29 cellular contexts compared by ENCODE assay signal in the genomic region with DNA sequence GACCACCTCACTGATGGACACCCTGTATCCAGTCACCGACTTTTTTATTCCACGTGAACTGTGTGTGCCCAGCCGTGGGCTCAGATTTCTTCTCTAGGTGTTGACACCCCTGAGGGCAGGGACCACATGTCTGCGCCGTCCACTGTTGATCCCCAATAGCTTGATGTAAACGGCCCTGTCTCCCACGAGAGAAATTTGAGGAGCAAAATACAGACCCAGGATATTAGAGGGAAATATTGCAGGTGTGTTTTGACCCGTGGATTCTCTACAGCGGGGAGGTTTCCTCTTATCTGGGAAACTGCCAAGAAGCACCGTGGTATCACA.
"Had no signal": no experiment of that assay in that cellular context is flagged by ENCODE, and none has a peak within 500 bp of the region (broad histone marks: within the 10 kb centered on the region; RNA-seq: fewer than 3 reads in every experiment).

No MANE protein-coding gene starts in this region.

- H3K27me3 Mint-ChIP-seq: activated CD4-positive, alpha-beta memory T cell treated with anti-CD3 and anti-CD28 coated beads, Interleukin-2, amount 10 ng/mL, durations not matched to agents 7 days and 5 days; activated CD4-positive, alpha-beta T cell treated with anti-CD3 and anti-CD28 coated beads, Interleukin-2, amount 10 ng/mL, durations not matched to agents 7 days and 5 days; activated naive CD8-positive, alpha-beta T cell had no signal

- H3K4me1 ChIP-seq: gastroesophageal sphincter had no signal

- H3K36me3 Mint-ChIP-seq: activated naive CD8-positive, alpha-beta T cell; T-cell had no signal

- H3K9me3 Mint-ChIP-seq: activated CD4-positive, alpha-beta memory T cell treated with anti-CD3 and anti-CD28 coated beads, Interleukin-2, amount 10 ng/mL, durations not matched to agents 7 days and 5 days; activated CD4-positive, alpha-beta T cell treated with anti-CD3 and anti-CD28 coated beads, Interleukin-2, amount 10 ng/mL, durations not matched to agents 7 days and 5 days; activated T-cell treated with anti-CD3 and anti-CD28 coated beads, Interleukin-2, amount 50 U/mL, for 4 hours; activated T-helper 17 cell treated with anti-CD3 and anti-CD28 coated beads, Interleukin-2, amount 50 U/mL, for 72 hours; central memory CD8-positive, alpha-beta T cell; dendritic cell treated with granulocyte-macrophage colony-stimulating factor and Interleukin-4, amounts not matched to agents 40 ng/mL and 50 ng/mL, for 4 days; T-cell; T-helper 1 cell treated with Interleukin-12 subunit alpha and Interleukin-12 subunit beta and Interleukin-4 antibody, amounts not matched to agents 30 μg/mL and 1 μg/mL, for 36 hours; T-helper 2 cell treated with Interferon-gamma antibody and Interleukin-4, amounts not matched to agents 5 μg/mL and 100 μg/mL, for 36 hours had no signal

- H3K4me3 ChIP-seq: coronary artery, dorsolateral prefrontal cortex, esophagus squamous epithelium, gastroesophageal sphincter had no signal

- H3K4me3 Mint-ChIP-seq: activated CD4-positive, alpha-beta memory T cell treated with anti-CD3 and anti-CD28 coated beads, Interleukin-2, amount 10 ng/mL, durations not matched to agents 7 days and 5 days; activated CD4-positive, alpha-beta T cell treated with anti-CD3 and anti-CD28 coated beads, Interleukin-2, amount 10 ng/mL, durations not matched to agents 7 days and 5 days; activated naive CD8-positive, alpha-beta T cell; activated T-cell treated with anti-CD3 and anti-CD28 coated beads, Interleukin-2, amount 50 U/mL, for 4 hours; activated T-helper 17 cell treated with anti-CD3 and anti-CD28 coated beads, Interleukin-2, amount 50 U/mL, for 72 hours; central memory CD8-positive, alpha-beta T cell; dendritic cell treated with granulocyte-macrophage colony-stimulating factor and Interleukin-4, amounts not matched to agents 40 ng/mL and 50 ng/mL, for 4 days; T-cell; T-helper 1 cell treated with Interleukin-12 subunit alpha and Interleukin-12 subunit beta and Interleukin-4 antibody, amounts not matched to agents 30 μg/mL and 1 μg/mL, for 36 hours; T-helper 2 cell treated with Interferon-gamma antibody and Interleukin-4, amounts not matched to agents 5 μg/mL and 100 μg/mL, for 36 hours had no signal

- H3K27me3 ChIP-seq: brain microvascular endothelial cell, dorsolateral prefrontal cortex had no signal

- H3K4me1 Mint-ChIP-seq: activated CD4-positive, alpha-beta memory T cell treated with anti-CD3 and anti-CD28 coated beads, Interleukin-2, amount 10 ng/mL, durations not matched to agents 7 days and 5 days; activated CD4-positive, alpha-beta T cell treated with anti-CD3 and anti-CD28 coated beads, Interleukin-2, amount 10 ng/mL, durations not matched to agents 7 days and 5 days; central memory CD8-positive, alpha-beta T cell; T-cell had no signal

- H3K27ac Mint-ChIP-seq: activated CD4-positive, alpha-beta memory T cell treated with anti-CD3 and anti-CD28 coated beads, Interleukin-2, amount 10 ng/mL, durations not matched to agents 7 days and 5 days; activated CD4-positive, alpha-beta T cell treated with anti-CD3 and anti-CD28 coated beads, Interleukin-2, amount 10 ng/mL, durations not matched to agents 7 days and 5 days; activated naive CD8-positive, alpha-beta T cell; activated T-helper 17 cell treated with anti-CD3 and anti-CD28 coated beads, Interleukin-2, amount 50 U/mL, for 72 hours; dendritic cell treated with granulocyte-macrophage colony-stimulating factor and Interleukin-4, amounts not matched to agents 40 ng/mL and 50 ng/mL, for 4 days; T-cell; T-helper 1 cell treated with Interleukin-12 subunit alpha and Interleukin-12 subunit beta and Interleukin-4 antibody, amounts not matched to agents 30 μg/mL and 1 μg/mL, for 36 hours had no signal

- H3K27ac ChIP-seq: brain microvascular endothelial cell, coronary artery, dorsolateral prefrontal cortex, esophagus squamous epithelium, gastroesophageal sphincter had no signal

- H3K36me3 ChIP-seq: brain microvascular endothelial cell, esophagus squamous epithelium, gastroesophageal sphincter had no signal

- ATAC-seq: activated T-cell treated with anti-CD3 and anti-CD28 coated beads, Interleukin-2, amount 50 U/mL, for 4 hours; activated T-helper 17 cell treated with anti-CD3 and anti-CD28 coated beads, Interleukin-2, amount 50 U/mL, for 72 hours; gastroesophageal sphincter; T-cell had no signal

- DNase-seq: activated CD4-positive, alpha-beta T cell treated with anti-CD3 and anti-CD28 coated beads for 4 hours; activated CD4-positive, alpha-beta T cell treated with anti-CD3 and anti-CD28 coated beads, Interleukin-2, amount 10 ng/mL, durations not matched to agents 7 days and 5 days; activated CD4-positive, alpha-beta T cell treated with anti-CD3 and anti-CD28 coated beads, Interleukin-2, amount 50 U/mL, for 4 hours; activated effector memory CD4-positive, alpha-beta T cell treated with Interleukin-2 at 50 U/mL for 16 hours; activated gamma-delta T cell treated with Interleukin-2 at 50 U/mL for 16 hours; activated naive CD4-positive, alpha-beta T cell treated with anti-CD3 and anti-CD28 coated beads, Interleukin-2, amount 50 U/mL, for 16 hours; activated naive CD4-positive, alpha-beta T cell treated with Interleukin-2 at 50 U/mL for 16 hours; activated T-cell treated with anti-CD3 and anti-CD28 coated beads for 4 hours; activated T-cell treated with anti-CD3 and anti-CD28 coated beads, Interleukin-2, amount 50 U/mL, for 4 hours; amniotic stem cell; anterior cingulate cortex; brain microvascular endothelial cell; effector memory CD4-positive, alpha-beta T cell; erythroblast; esophagus squamous epithelium; foreskin melanocyte; SW 1271; T1000 had no signal

- H3K9me3 ChIP-seq: esophagus squamous epithelium, gastroesophageal sphincter had no signal
